Comparison of ENCODE assay signal across 12 cellular contexts in the genomic region with DNA sequence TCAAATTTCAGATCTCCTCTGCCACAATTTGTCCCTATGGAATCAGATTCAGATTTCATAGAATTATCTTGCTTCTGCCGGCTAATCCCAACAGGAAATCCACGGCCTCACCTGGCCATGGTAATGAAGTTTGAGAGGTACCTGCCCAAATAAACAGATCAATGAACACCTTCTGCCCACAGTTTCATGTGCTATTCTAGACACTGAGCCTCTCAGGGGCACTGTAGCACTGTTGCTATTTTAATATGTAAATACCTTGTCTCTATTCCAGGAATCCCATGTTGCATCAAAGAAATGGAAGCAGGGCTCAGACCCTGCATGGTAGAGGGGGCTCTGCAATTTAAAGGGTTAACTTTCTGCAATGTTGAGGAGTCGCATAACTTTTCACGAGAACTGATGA.
"Had no signal": no experiment of that assay in that cellular context is flagged by ENCODE, and none has a peak within 500 bp of the region (broad histone marks: within the 10 kb centered on the region; RNA-seq: fewer than 3 reads in every experiment).

No MANE protein-coding gene starts in this region.

- H3K27ac ChIP-seq: body of pancreas, lower lobe of right lung, neural progenitor cell, ovary, skin epidermis, stomach had no signal

- H3K36me3 ChIP-seq: lower lobe of right lung, neural progenitor cell, ovary, stomach had no signal

- DNase-seq: activated CD4-positive, alpha-beta T cell treated with anti-CD3 and anti-CD28 coated beads, Interleukin-2, amount 50 U/mL, for 1 hour; activated CD4-positive, CD25-positive, alpha-beta regulatory T cell; hippocampal formation; kidney glomerular epithelial cell; lower lobe of right lung; midbrain; ovary; stimulated activated CD4-positive, alpha-beta T cell treated with anti-CD3 and anti-CD28 coated beads, Interleukin-4, amount 100 ng/mL, for 4 hours; stomach had no signal

- H3K27me3 ChIP-seq: body of pancreas, neural progenitor cell, ovary, stomach had no signal

- H3K4me3 ChIP-seq: body of pancreas, lower lobe of right lung, neural progenitor cell, ovary, skin epidermis, stomach had no signal
